ENCODE assay signal across 21 cellular contexts in genomic region chr2:23588106-23588505, GRCh38.
A peak's percentile ranks its signal among the peaks of the same experiment; 100 is the strongest.
DNase-seq lines count a peak whose midpoint lies in the region; ATAC-seq and TF ChIP-seq lines count a peak whose summit lies in the region.
"Had no signal": no experiment of that assay in that cellular context is flagged by ENCODE, and none has a peak within 500 bp of the region (broad histone marks: within the 10 kb centered on the region; RNA-seq: fewer than 3 reads in every experiment).

No MANE protein-coding gene starts in this region.

- H3K36me3 ChIP-seq in lower lobe of right lung (no peaks in the 10 kb centered on the region), sigmoid colon (no peaks in the 10 kb centered on the region)

- no peaks in the 10 kb centered on the region for H3K36me3 Mint-ChIP-seq in natural killer cell treated with Interleukin-12 subunit alpha and Interleukin-12 subunit beta and Interleukin-15 and Interleukin-18, amount 100 ng/mL, for 72 hours
- H3K36me3 Mint-ChIP-seq in natural killer cell, result no peaks in the 10 kb centered on the region
- H3K36me3 Mint-ChIP-seq in activated CD8-positive, alpha-beta T cell treated with anti-CD3 and anti-CD28 coated beads, Interleukin-2, amount 10 ng/mL, durations not matched to agents 7 days and 5 days (ENCODE audit: low read depth), result no peaks in the 10 kb centered on the region
- H3K36me3 Mint-ChIP-seq: activated naive CD8-positive, alpha-beta T cell treated with anti-CD3 and anti-CD28 coated beads for 36 hours; stimulated activated effector memory CD8-positive, alpha-beta T cell treated with anti-CD3 and anti-CD28 coated beads, Interleukin-12 subunit alpha, Interleukin-12 subunit beta, amount 100 ng/mL, for 72 hours had no signal

- no peaks in the 10 kb centered on the region for H3K9me3 ChIP-seq in lower lobe of right lung
- H3K9me3 ChIP-seq in sigmoid colon, result no peaks in the 10 kb centered on the region

- H3K4me3 Mint-ChIP-seq in natural killer cell treated with Interleukin-12 subunit alpha and Interleukin-12 subunit beta and Interleukin-15 and Interleukin-18, amount 100 ng/mL, for 72 hours, result no peak overlapping the region
- no peak overlapping the region for H3K4me3 Mint-ChIP-seq in natural killer cell
- no peak overlapping the region for H3K4me3 Mint-ChIP-seq in activated CD8-positive, alpha-beta T cell treated with anti-CD3 and anti-CD28 coated beads, Interleukin-2, amount 10 ng/mL, durations not matched to agents 7 days and 5 days
- H3K4me3 Mint-ChIP-seq: activated naive CD8-positive, alpha-beta T cell treated with anti-CD3 and anti-CD28 coated beads for 36 hours; B cell; IgD-negative memory B cell; stimulated activated effector memory CD8-positive, alpha-beta T cell treated with anti-CD3 and anti-CD28 coated beads, Interleukin-12 subunit alpha, Interleukin-12 subunit beta, amount 100 ng/mL, for 72 hours had no signal

- no peaks in the 10 kb centered on the region for H3K4me1 Mint-ChIP-seq in natural killer cell treated with Interleukin-12 subunit alpha and Interleukin-12 subunit beta and Interleukin-15 and Interleukin-18, amount 100 ng/mL, for 72 hours (ENCODE audit: low read depth in 2 of 2)
- no peaks in the 10 kb centered on the region for H3K4me1 Mint-ChIP-seq in natural killer cell
- H3K4me1 Mint-ChIP-seq in activated CD8-positive, alpha-beta T cell treated with anti-CD3 and anti-CD28 coated beads, Interleukin-2, amount 10 ng/mL, durations not matched to agents 7 days and 5 days (ENCODE audit: low read depth), result no peaks in the 10 kb centered on the region
- H3K4me1 Mint-ChIP-seq: activated naive CD8-positive, alpha-beta T cell treated with anti-CD3 and anti-CD28 coated beads for 36 hours; B cell; stimulated activated effector memory CD8-positive, alpha-beta T cell treated with anti-CD3 and anti-CD28 coated beads, Interleukin-12 subunit alpha, Interleukin-12 subunit beta, amount 100 ng/mL, for 72 hours had no signal

- intact Hi-C loops in natural killer cell (cut with micrococcal nuclease), result no loop called here
- intact Hi-C loops in lower lobe of right lung (cut with DNase I), result no loop called here
- intact Hi-C loops in sigmoid colon (cut with DNase I), result no loop called here

- H3K27ac Mint-ChIP-seq in natural killer cell treated with Interleukin-12 subunit alpha and Interleukin-12 subunit beta and Interleukin-15 and Interleukin-18, amount 100 ng/mL, for 72 hours, result no peak overlapping the region
- H3K27ac Mint-ChIP-seq in natural killer cell, result no peak overlapping the region
- H3K27ac Mint-ChIP-seq in activated CD8-positive, alpha-beta T cell treated with anti-CD3 and anti-CD28 coated beads, Interleukin-2, amount 10 ng/mL, durations not matched to agents 7 days and 5 days, result no peak overlapping the region
- H3K27ac Mint-ChIP-seq: activated naive CD8-positive, alpha-beta T cell treated with anti-CD3 and anti-CD28 coated beads for 36 hours; activated T-helper 2 cell treated with anti-CD3 and anti-CD28 coated beads, Interferon-gamma antibody, Interleukin-2, Interleukin-4, amounts not matched to agents 10 μg/mL and 5 μg/mL and 100 μg/mL, durations not matched to agents 14 hours and 24 hours and 36 hours; B cell; IgD-negative memory B cell; stimulated activated effector memory CD8-positive, alpha-beta T cell treated with anti-CD3 and anti-CD28 coated beads, Interleukin-12 subunit alpha, Interleukin-12 subunit beta, amount 100 ng/mL, for 72 hours had no signal

- TF ChIP-seq EP300 in sigmoid colon (IDR thresholded peaks at IDR 0.05), result no peak

- no peaks in the 10 kb centered on the region for H3K4me1 ChIP-seq in lower lobe of right lung
- H3K4me1 ChIP-seq in sigmoid colon, result peaks cover 0 to 76% (median 68%) of the 10 kb centered on the region in 4 donors

- CTCF ChIA-PET in activated CD8-positive, alpha-beta T cell treated with anti-CD3 and anti-CD28 coated beads, Interleukin-2, amount 10 ng/mL, durations not matched to agents 7 days and 5 days (lab: Charles Lee), result no interaction called here

- TF ChIP-seq POLR2A in sigmoid colon (IDR thresholded peaks at IDR 0.05), result no peak

- no peaks in the 10 kb centered on the region for H3K27me3 ChIP-seq in lower lobe of right lung (ENCODE audit: low read depth)
- no peaks in the 10 kb centered on the region for H3K27me3 ChIP-seq in sigmoid colon

- no peaks in the 10 kb centered on the region for H3K9me3 Mint-ChIP-seq in natural killer cell treated with Interleukin-12 subunit alpha and Interleukin-12 subunit beta and Interleukin-15 and Interleukin-18, amount 100 ng/mL, for 72 hours
- H3K9me3 Mint-ChIP-seq in natural killer cell, result no peaks in the 10 kb centered on the region
- H3K9me3 Mint-ChIP-seq in activated CD8-positive, alpha-beta T cell treated with anti-CD3 and anti-CD28 coated beads, Interleukin-2, amount 10 ng/mL, durations not matched to agents 7 days and 5 days (ENCODE audit: insufficient read depth), result no peaks in the 10 kb centered on the region
- H3K9me3 Mint-ChIP-seq: activated naive CD8-positive, alpha-beta T cell treated with anti-CD3 and anti-CD28 coated beads for 36 hours; activated T-helper 2 cell treated with anti-CD3 and anti-CD28 coated beads, Interferon-gamma antibody, Interleukin-2, Interleukin-4, amounts not matched to agents 10 μg/mL and 5 μg/mL and 100 μg/mL, durations not matched to agents 14 hours and 24 hours and 36 hours; IgD-negative memory B cell; stimulated activated effector memory CD8-positive, alpha-beta T cell treated with anti-CD3 and anti-CD28 coated beads, Interleukin-12 subunit alpha, Interleukin-12 subunit beta, amount 100 ng/mL, for 72 hours had no signal

- H3K27ac ChIP-seq in lower lobe of right lung, result no peak overlapping the region
- peak overlapping the region; percentile 76 to 90 (median 88) for H3K27ac ChIP-seq in sigmoid colon

- 90% methylated on average over 4 of the region's 4 CpGs for WGBS in sigmoid colon, 2 donors

- POLR2A ChIA-PET in activated CD8-positive, alpha-beta T cell treated with anti-CD3 and anti-CD28 coated beads, Interleukin-2, amount 10 ng/mL, durations not matched to agents 7 days and 5 days (lab: Charles Lee), result no interaction called here

- ATAC-seq in natural killer cell treated with Interleukin-12 subunit alpha and Interleukin-12 subunit beta and Interleukin-15 and Interleukin-18, amount 100 ng/mL, for 72 hours, result peak in 1 of 2 donors; percentile 20
- ATAC-seq in natural killer cell (no peak), lower lobe of right lung (no peak)
- no peak for ATAC-seq in activated CD8-positive, alpha-beta T cell treated with anti-CD3 and anti-CD28 coated beads, Interleukin-2, amount 10 ng/mL, durations not matched to agents 7 days and 5 days
- ATAC-seq: esophagus mucosa; stimulated activated effector memory CD8-positive, alpha-beta T cell treated with anti-CD3 and anti-CD28 coated beads, Interleukin-12 subunit alpha, Interleukin-12 subunit beta, amount 100 ng/mL, for 72 hours had no signal

- peaks cover 3 to 15% of the 10 kb centered on the region in 2 donors for H3K27me3 Mint-ChIP-seq in natural killer cell treated with Interleukin-12 subunit alpha and Interleukin-12 subunit beta and Interleukin-15 and Interleukin-18, amount 100 ng/mL, for 72 hours
- peaks cover 0 to 10% of the 10 kb centered on the region in 2 donors for H3K27me3 Mint-ChIP-seq in natural killer cell (ENCODE audit: low read depth in 2 of 2)
- H3K27me3 Mint-ChIP-seq in activated CD8-positive, alpha-beta T cell treated with anti-CD3 and anti-CD28 coated beads, Interleukin-2, amount 10 ng/mL, durations not matched to agents 7 days and 5 days (ENCODE audit: low read depth), result peaks cover 2% of the 10 kb centered on the region
- H3K27me3 Mint-ChIP-seq: activated naive CD8-positive, alpha-beta T cell treated with anti-CD3 and anti-CD28 coated beads for 36 hours; B cell; IgD-negative memory B cell had no signal

- DNase-seq in natural killer cell treated with Interleukin-12 subunit alpha and Interleukin-12 subunit beta and Interleukin-15 and Interleukin-18, amount 100 ng/mL, for 72 hours (ENCODE audit: low spot score), result peak; percentile 31
- DNase-seq in natural killer cell (no peak), lower lobe of right lung (peak; percentile 23), sigmoid colon (peak; percentile 65), NCI-H1930 (lab: John Stamatoyannopoulos, UW) (no peak), MV-4-11 (lab: John Stamatoyannopoulos, UW) (no peak), iPS-NIHi7 (ENCODE audit: extremely low spot score) (no peak)
- DNase-seq in activated CD8-positive, alpha-beta T cell treated with anti-CD3 and anti-CD28 coated beads, Interleukin-2, amount 10 ng/mL, durations not matched to agents 7 days and 5 days, result no peak
- DNase-seq: activated CD4-positive, alpha-beta T cell treated with anti-CD3 and anti-CD28 coated beads for 48 hours; activated naive CD8-positive, alpha-beta T cell treated with anti-CD3 and anti-CD28 coated beads for 36 hours; DMS79; effector CD8-positive, alpha-beta T cell; NCI-H2107; T-helper 2 cell had no signal

- H3K4me3 ChIP-seq in lower lobe of right lung (no peak overlapping the region), sigmoid colon (no peak overlapping the region)
- H3K4me3 ChIP-seq: GM12878, lung had no signal

- TF ChIP-seq CTCF in natural killer cell (IDR thresholded peaks at IDR 0.05), result no peak
- TF ChIP-seq CTCF in lower lobe of right lung (IDR thresholded peaks at IDR 0.05), result no peak
- TF ChIP-seq CTCF in sigmoid colon (IDR thresholded peaks at IDR 0.05), result no peak

Comparison
In these comparisons a context has a peak if more than half of its experiments do, and no peak if none do; other contexts are left out.
1. DNase-seq: peak in natural killer cell treated with Interleukin-12 subunit alpha and Interleukin-12 subunit beta and Interleukin-15 and Interleukin-18, amount 100 ng/mL, for 72 hours (single experiment), lower lobe of right lung (single experiment) and sigmoid colon (single experiment); none in natural killer cell (single experiment), NCI-H1930 (0 of 2), activated CD8-positive, alpha-beta T cell treated with anti-CD3 and anti-CD28 coated beads, Interleukin-2, amount 10 ng/mL, durations not matched to agents 7 days and 5 days (single experiment), MV-4-11 (single experiment) and iPS-NIHi7 (single experiment).